ENCODE assay signal across 16 cellular contexts in genomic region chr3:86986666-86987420, GRCh38. TPM values are rescaled to one million over a fixed set of nuclear protein-coding genes. Genes with fewer than 3 reads are reported as not detected.
DNase-seq lines count a peak whose midpoint lies in the region; TF ChIP-seq lines count a peak whose summit lies in the region.
"Had no signal": no experiment of that assay in that cellular context is flagged by ENCODE, and none has a peak within 500 bp of the region (broad histone marks: within the 10 kb centered on the region; RNA-seq: fewer than 3 reads in every experiment).

No MANE protein-coding gene starts in this region.

- POLR2A ChIA-PET in activated CD4-positive, alpha-beta T cell treated with anti-CD3 and anti-CD28 coated beads, Interleukin-2, amount 10 ng/mL, durations not matched to agents 7 days and 5 days (lab: Charles Lee) = no interaction called here

- CTCF ChIA-PET in mammary epithelial cell (lab: Charles Lee; ENCODE audit: low non-redundant PET) = no interaction called here
- CTCF ChIA-PET in activated CD4-positive, alpha-beta T cell treated with anti-CD3 and anti-CD28 coated beads, Interleukin-2, amount 10 ng/mL, durations not matched to agents 7 days and 5 days (lab: Charles Lee) = no interaction called here

- TF ChIP-seq CTCF in HFF-Myc (IDR thresholded peaks at IDR 0.05; ENCODE audit: low read depth, low read length, missing control alignments) (no peak), mammary epithelial cell (conservative IDR thresholded peaks at IDR 0.05 in 1 of 2, IDR thresholded peaks at IDR 0.05 in 1 of 2; ENCODE audit: extremely low read depth in 1 of 2, insufficient read depth in 1 of 2, low read depth in 1 of 2, low read length in 2 of 2) (no peak), testis (IDR thresholded peaks at IDR 0.05) (no peak)

- no peaks in the 10 kb centered on the region for H3K36me3 Mint-ChIP-seq in activated CD4-positive, alpha-beta T cell treated with anti-CD3 and anti-CD28 coated beads, Interleukin-2, amount 10 ng/mL, durations not matched to agents 7 days and 5 days (ENCODE audit: low read depth)
- H3K36me3 Mint-ChIP-seq: CD14-positive monocyte; mesothelial cell of epicardium; stimulated activated naive B cell treated with anti-CD40 and anti-IgM and Interleukin-4, amounts not matched to agents 10 μg/mL and 1 μg/mL and 100 μg/mL, for 72 hours had no signal

- dilution Hi-C loops in mammary epithelial cell (cut with HindIII; ENCODE audit: low sequenced_read_pairs) = no loop called here

- intact Hi-C loops in mammary epithelial cell (cut with micrococcal nuclease) (loop anchor here (10.0 kb wide), 1 partner anchor 1148 kb away; no protein-coding TSS in a partner anchor), testis (cut with DNase I; ENCODE audit: low total_unique reads) (no loop called here)

- H3K36me3 ChIP-seq in mammary epithelial cell (ENCODE audit: insufficient read depth, low read length) (no peaks in the 10 kb centered on the region), testis (ENCODE audit: low read depth, missing control alignments) (no peaks in the 10 kb centered on the region)

- no peak overlapping the region for H3K9ac ChIP-seq in mammary epithelial cell (ENCODE audit: insufficient read depth, low read length)

- H3K4me3 Mint-ChIP-seq in activated CD4-positive, alpha-beta T cell treated with anti-CD3 and anti-CD28 coated beads, Interleukin-2, amount 10 ng/mL, durations not matched to agents 7 days and 5 days = no peak overlapping the region
- H3K4me3 Mint-ChIP-seq: activated T-helper 1 cell treated with anti-CD3 and anti-CD28 coated beads, Interleukin-12 subunit alpha, Interleukin-12 subunit beta, Interleukin-2, Interleukin-4 antibody, amounts not matched to agents 30 ng/mL and 10 ng/mL and 1 ng/mL, durations not matched to agents 14 hours and 24 hours and 36 hours; CD14-positive monocyte; mesothelial cell of epicardium; stimulated activated naive B cell treated with anti-CD40 and anti-IgM and Interleukin-4, amounts not matched to agents 10 μg/mL and 1 μg/mL and 100 μg/mL, for 72 hours had no signal

- in situ Hi-C loops in mammary epithelial cell (cut with MboI; ENCODE audit: low sequenced_read_pairs in 2 of 2) = no loop called here

- H3K4me1 ChIP-seq in mammary epithelial cell (ENCODE audit: insufficient read depth, low read length) (peaks cover 28% of the 10 kb centered on the region), testis (peaks cover 3% of the 10 kb centered on the region)

- H3K27ac ChIP-seq in mammary epithelial cell (ENCODE audit: insufficient read depth, low read depth, low read length) (peak overlapping the region; percentile 11), testis (peak overlapping the region; percentile 63 to 96)

- H4K20me1 ChIP-seq in mammary epithelial cell (ENCODE audit: insufficient read depth, low read length) = no peaks in the 10 kb centered on the region

- no TSS peak for BruUV-seq in mammary epithelial cell (replicated peaks; lab: Mats Ljungman, UMichigan)

- H3K4me3 ChIP-seq in HFF-Myc (replicated peaks; ENCODE audit: low read depth, low read length) (peak overlapping the region; percentile 70), mammary epithelial cell (replicated peaks in 1 of 3; ENCODE audit: insufficient read depth in 1 of 3, low read depth in 2 of 3, low read length in 3 of 3) (no peak overlapping the region), testis (peak overlapping the region in 1 of 2 donors; percentile 17)

- no peak for TF ChIP-seq POLR2A in testis (IDR thresholded peaks at IDR 0.05)

- H3K79me2 ChIP-seq in mammary epithelial cell (ENCODE audit: insufficient read depth, low read length) = peaks cover 16% of the 10 kb centered on the region

- H3K27ac Mint-ChIP-seq in activated CD4-positive, alpha-beta T cell treated with anti-CD3 and anti-CD28 coated beads, Interleukin-2, amount 10 ng/mL, durations not matched to agents 7 days and 5 days = no peak overlapping the region
- H3K27ac Mint-ChIP-seq: activated T-helper 1 cell treated with anti-CD3 and anti-CD28 coated beads, Interleukin-12 subunit alpha, Interleukin-12 subunit beta, Interleukin-2, Interleukin-4 antibody, amounts not matched to agents 30 ng/mL and 10 ng/mL and 1 ng/mL, durations not matched to agents 14 hours and 24 hours and 36 hours; CD14-positive monocyte; mesothelial cell of epicardium; stimulated activated naive B cell treated with anti-CD40 and anti-IgM and Interleukin-4, amounts not matched to agents 10 μg/mL and 1 μg/mL and 100 μg/mL, for 72 hours had no signal

- peak overlapping the region; percentile 6 for H3K4me2 ChIP-seq in mammary epithelial cell (ENCODE audit: insufficient read depth, low read depth, low read length)

- WGBS in mammary epithelial cell (ENCODE audit: low coverage, missing lambda C conversion rate) = 73% methylated on average over 6 of the region's 6 CpGs
- WGBS in testis, 2 donors = 53 to 55% methylated on average over 6 of the region's 6 CpGs

- no peak overlapping the region for H2AFZ ChIP-seq in mammary epithelial cell (ENCODE audit: low read depth, low read length)

- no peaks in the 10 kb centered on the region for H3K4me1 Mint-ChIP-seq in activated CD4-positive, alpha-beta T cell treated with anti-CD3 and anti-CD28 coated beads, Interleukin-2, amount 10 ng/mL, durations not matched to agents 7 days and 5 days

- peaks cover 22% of the 10 kb centered on the region for H3K27me3 Mint-ChIP-seq in activated CD4-positive, alpha-beta T cell treated with anti-CD3 and anti-CD28 coated beads, Interleukin-2, amount 10 ng/mL, durations not matched to agents 7 days and 5 days

- DNase-seq in HFF-Myc (ENCODE audit: extremely low read depth, low read depth) (no peak), mammary epithelial cell (peak; percentile 59), kidney glomerular epithelial cell (lab: John Stamatoyannopoulos, UW) (peak; percentile 20), testis (no peak), NCI-H1694 (lab: John Stamatoyannopoulos, UW) (no peak), NCI-H748 treated with DMSO at 0.1 percent for 48 hours (lab: John Stamatoyannopoulos, UW) (no peak), superior temporal gyrus (ENCODE audit: extremely low spot score) (no peak)
- DNase-seq in activated CD4-positive, alpha-beta T cell treated with anti-CD3 and anti-CD28 coated beads, Interleukin-2, amount 10 ng/mL, durations not matched to agents 7 days and 5 days = no peak
- DNase-seq: activated CD4-positive, alpha-beta T cell treated with anti-CD3 and anti-CD28 coated beads for 48 hours; NCI-H345; stimulated activated CD4-positive, alpha-beta T cell treated with anti-CD3 and anti-CD28 coated beads, Interleukin-4, amount 100 ng/mL, for 24 hours; stimulated activated naive B cell treated with anti-CD40 and anti-IgM and Interleukin-4, amounts not matched to agents 10 μg/mL and 1 μg/mL and 100 μg/mL, for 72 hours had no signal

- no peaks in the 10 kb centered on the region for H3K9me3 Mint-ChIP-seq in activated CD4-positive, alpha-beta T cell treated with anti-CD3 and anti-CD28 coated beads, Interleukin-2, amount 10 ng/mL, durations not matched to agents 7 days and 5 days
- H3K9me3 Mint-ChIP-seq: activated T-helper 1 cell treated with anti-CD3 and anti-CD28 coated beads, Interleukin-12 subunit alpha, Interleukin-12 subunit beta, Interleukin-2, Interleukin-4 antibody, amounts not matched to agents 30 ng/mL and 10 ng/mL and 1 ng/mL, durations not matched to agents 14 hours and 24 hours and 36 hours; mesothelial cell of epicardium; stimulated activated naive B cell treated with anti-CD40 and anti-IgM and Interleukin-4, amounts not matched to agents 10 μg/mL and 1 μg/mL and 100 μg/mL, for 72 hours had no signal

- H3K9me3 ChIP-seq in mammary epithelial cell (replicated peaks; ENCODE audit: insufficient read depth, low read length) (no peaks in the 10 kb centered on the region), testis (no peaks in the 10 kb centered on the region)

- H3K27me3 ChIP-seq in mammary epithelial cell (ENCODE audit: insufficient read depth, low read length) (no peaks in the 10 kb centered on the region), testis (no peaks in the 10 kb centered on the region)

RNA-seq across cellular contexts. Expression of gene VGLL3, which starts 4.1 kb away (rescaled TPM):
- 10 to 100 TPM; 27.9 to 33.2 TPM for total RNA-seq in mammary epithelial cell
- 11.1 TPM for polyA plus RNA-seq in mammary epithelial cell
- 11.8 TPM for polyA minus RNA-seq in mammary epithelial cell
- 10 to 100 TPM; 14.3 to 27.6 TPM for total RNA-seq in testis
- 8.3 TPM for polyA plus RNA-seq in testis (ENCODE audit: insufficient read depth, low read depth, low replicate concordance)
- not detected for total RNA-seq in activated CD4-positive, alpha-beta T cell treated with anti-CD3 and anti-CD28 coated beads, Interleukin-2, amount 10 ng/mL, durations not matched to agents 7 days and 5 days
- total RNA-seq: activated T-helper 1 cell treated with anti-CD3 and anti-CD28 coated beads, Interleukin-12 subunit alpha, Interleukin-12 subunit beta, Interleukin-2, Interleukin-4 antibody, amounts not matched to agents 30 ng/mL and 10 ng/mL and 1 ng/mL, durations not matched to agents 14 hours and 24 hours and 36 hours; T-helper 2 cell treated with Interferon-gamma antibody and Interleukin-4, amounts not matched to agents 100 ng/mL and 5 ng/mL, for 36 hours had no signal
- polyA plus RNA-seq: CD14-positive monocyte had no signal

Comparison
In these comparisons a context has a peak if more than half of its experiments do, and no peak if none do; other contexts are left out.
1. DNase-seq: peak in mammary epithelial cell (single experiment) and kidney glomerular epithelial cell (single experiment); none in HFF-Myc (single experiment), testis (single experiment), NCI-H1694 (single experiment), activated CD4-positive, alpha-beta T cell treated with anti-CD3 and anti-CD28 coated beads, Interleukin-2, amount 10 ng/mL, durations not matched to agents 7 days and 5 days (single experiment), NCI-H748 treated with DMSO at 0.1 percent for 48 hours (single experiment) and superior temporal gyrus (single experiment).
2. RNA of gene VGLL3, which starts 4.1 kb away (total RNA-seq): 27.9 to 33.2 TPM in mammary epithelial cell and 14.3 to 27.6 TPM in testis; not detected in activated CD4-positive, alpha-beta T cell treated with anti-CD3 and anti-CD28 coated beads, Interleukin-2, amount 10 ng/mL, durations not matched to agents 7 days and 5 days; every median in the first group is over 10 times any median in the second.